In the genomic region with DNA sequence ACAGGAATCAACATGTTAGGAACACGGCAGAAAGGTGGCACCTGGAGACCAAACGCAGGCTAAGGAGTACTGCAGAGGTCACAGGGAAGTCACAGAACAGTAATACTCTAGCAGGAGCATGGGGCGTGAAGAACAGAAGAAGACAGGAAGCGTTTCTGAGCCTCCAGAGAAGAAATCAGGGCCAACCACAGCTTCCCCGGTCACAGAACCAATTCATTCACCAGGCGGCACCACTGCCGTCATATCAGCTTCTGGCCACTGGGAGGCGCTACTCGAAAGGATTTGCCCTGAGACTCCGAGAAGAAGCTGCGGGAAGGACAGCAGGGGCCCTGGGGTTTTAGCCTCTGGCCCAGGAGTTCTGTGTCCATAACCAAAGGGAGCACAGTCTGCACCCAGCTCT, we compare ENCODE assay signal across 8 cellular contexts.
DNase-seq lines count a peak whose midpoint lies in the region; ATAC-seq and TF ChIP-seq lines count a peak whose summit lies in the region.

No MANE protein-coding gene starts in this region.

- H3K4me3 ChIP-seq in breast epithelium (no peak overlapping the region), lower lobe of right lung (no peak overlapping the region)

- H3K27me3 ChIP-seq in breast epithelium (no peaks in the 10 kb centered on the region), lower lobe of right lung (ENCODE audit: low read depth) (no peaks in the 10 kb centered on the region)

- TF ChIP-seq POLR2A in breast epithelium (IDR thresholded peaks at IDR 0.05): no peak

- TF ChIP-seq CTCF in breast epithelium (IDR thresholded peaks at IDR 0.05) (peak in 2 of 3 donors; percentile 47 to 59), lower lobe of right lung (IDR thresholded peaks at IDR 0.05) (peak; percentile 76)

- no peaks in the 10 kb centered on the region for H3K9me3 ChIP-seq in breast epithelium
- H3K9me3 ChIP-seq in lower lobe of right lung: no peaks in the 10 kb centered on the region

- DNase-seq in DMS53 (lab: John Stamatoyannopoulos, UW) (peak; percentile 40), DMS53 treated with DMSO at 0.1 percent for 48 hours (lab: John Stamatoyannopoulos, UW; ENCODE audit: unreplicated experiment) (no peak), NCI-H1417 (lab: John Stamatoyannopoulos, UW) (peak; percentile 20 to 87 (median 69)), T-helper 9 cell (peak; percentile 54), breast epithelium (ENCODE audit: low spot score in 2 of 2) (peak; percentile 24 to 59), lower lobe of right lung (peak; percentile 68)
- peak; percentile 42 for DNase-seq in stimulated activated CD8-positive, alpha-beta memory T cell treated with anti-CD3 and anti-CD28 coated beads, Interleukin-4, amount 100 ng/mL, for 24 hours (ENCODE audit: low read depth)

- intact Hi-C loops in breast epithelium (cut with DNase I; ENCODE audit: low total_unique reads) (no loop called here), lower lobe of right lung (cut with DNase I) (no loop called here)

- H3K27ac ChIP-seq in breast epithelium: no peak overlapping the region
- no peak overlapping the region for H3K27ac ChIP-seq in lower lobe of right lung

- ATAC-seq in lower lobe of right lung (no peak), GM19452 (IDR thresholded peaks at IDR 0.05; ENCODE audit: unreplicated experiment) (no peak)

- H3K36me3 ChIP-seq in breast epithelium (no peaks in the 10 kb centered on the region), lower lobe of right lung (no peaks in the 10 kb centered on the region)

- H3K4me1 ChIP-seq in breast epithelium: no peaks in the 10 kb centered on the region
- no peaks in the 10 kb centered on the region for H3K4me1 ChIP-seq in lower lobe of right lung
